9 cellular contexts compared by ENCODE assay signal in the genomic region with DNA sequence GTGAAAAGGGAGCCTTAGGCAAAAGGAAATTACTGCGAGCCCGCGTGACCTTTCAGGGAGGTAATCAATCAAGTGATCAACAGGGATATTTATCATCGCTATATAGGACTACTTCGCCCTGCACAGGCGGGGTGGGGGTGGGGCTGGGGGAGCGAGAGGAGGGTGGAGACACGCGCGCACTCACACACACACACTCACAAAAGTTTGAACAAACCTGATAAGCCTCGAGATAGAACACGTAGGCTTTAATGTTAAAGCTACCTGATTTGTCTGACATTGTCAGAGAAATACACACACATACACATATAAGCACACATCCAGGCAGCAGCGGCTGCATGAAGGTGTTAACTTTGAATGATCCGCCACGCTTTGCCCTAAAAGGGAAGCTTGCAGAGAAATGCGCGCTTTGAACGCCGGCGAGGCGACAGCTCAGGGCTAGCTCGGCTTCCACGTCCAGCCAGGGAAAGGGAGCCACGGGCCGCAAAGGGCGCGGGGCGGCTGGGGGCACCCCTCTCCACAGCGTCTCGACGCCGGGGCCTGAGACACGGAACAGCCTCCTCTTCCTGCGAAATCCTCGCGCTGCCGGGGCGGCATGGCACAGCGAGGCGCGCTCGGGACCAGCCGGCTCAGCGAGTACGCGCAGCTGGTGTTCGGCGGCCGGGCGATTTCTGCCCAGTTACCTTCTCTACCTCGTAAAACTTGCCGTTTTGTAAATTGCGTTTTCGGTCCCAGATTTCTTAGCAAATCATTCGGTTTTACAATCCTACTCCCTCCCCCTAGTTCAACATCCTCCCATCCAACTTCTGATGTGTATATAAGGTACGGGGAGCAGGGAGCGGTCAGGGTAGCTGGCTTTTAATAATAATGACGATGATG. TPM values are rescaled to one million over a fixed set of nuclear protein-coding genes. Genes with fewer than 3 reads are reported as not detected.
DNase-seq lines count a peak whose midpoint lies in the region; ATAC-seq and TF ChIP-seq lines count a peak whose summit lies in the region.
"Had no signal": no experiment of that assay in that cellular context is flagged by ENCODE, and none has a peak within 500 bp of the region (broad histone marks: within the 10 kb centered on the region; RNA-seq: fewer than 3 reads in every experiment).

No MANE protein-coding gene starts in this region.

- peak overlapping the region; percentile 62 for H3K4me3 Mint-ChIP-seq in T-helper 2 cell treated with Interferon-gamma antibody and Interleukin-4, amounts not matched to agents 5 μg/mL and 100 μg/mL, for 36 hours

- H3K9me3 ChIP-seq in osteoblast (ENCODE audit: low read depth, low read length) = no peaks in the 10 kb centered on the region
- H3K9me3 ChIP-seq: SJSA1 had no signal

- peaks cover 91% of the 10 kb centered on the region for H3K27me3 Mint-ChIP-seq in T-helper 2 cell treated with Interferon-gamma antibody and Interleukin-4, amounts not matched to agents 5 μg/mL and 100 μg/mL, for 36 hours (ENCODE audit: low read depth)

- ATAC-seq in HG02885 (IDR thresholded peaks at IDR 0.05; ENCODE audit: poor library complexity, unreplicated experiment) (peak; percentile 29), HG02642 (IDR thresholded peaks at IDR 0.05; ENCODE audit: poor library complexity, unreplicated experiment) (no peak)

- peak overlapping the region; percentile 84 for H3K4me2 ChIP-seq in osteoblast (ENCODE audit: insufficient read depth, low read length)

- H3K27ac ChIP-seq in osteoblast (ENCODE audit: low read depth, low read length) = no peak overlapping the region
- H3K27ac ChIP-seq: SJSA1 had no signal

- peak; percentile 79 for DNase-seq in DMS53 (lab: John Stamatoyannopoulos, UW)
- DNase-seq in T-helper 2 cell treated with Interferon-gamma antibody and Interleukin-4, amounts not matched to agents 5 μg/mL and 100 μg/mL, for 36 hours (ENCODE audit: low spot score) = peak; percentile 14
- DNase-seq in fibroblast of pulmonary artery (ENCODE audit: low read depth) = peak; percentile 45
- peak; percentile 75 for DNase-seq in osteoblast (ENCODE audit: insufficient read length, low spot score, missing footprints)
- DNase-seq in SIG-M5 (lab: John Stamatoyannopoulos, UW) = no peak
- DNase-seq in NCI-H2029 (lab: John Stamatoyannopoulos, UW) = no peak

- H3K27ac Mint-ChIP-seq in T-helper 2 cell treated with Interferon-gamma antibody and Interleukin-4, amounts not matched to agents 5 μg/mL and 100 μg/mL, for 36 hours = no peak overlapping the region

- H4K20me1 ChIP-seq in osteoblast (ENCODE audit: insufficient read depth, low read length) = no peaks in the 10 kb centered on the region

- TF ChIP-seq CTCF in fibroblast of pulmonary artery (IDR thresholded peaks at IDR 0.05; ENCODE audit: low read length, missing control alignments) (no peak), osteoblast (IDR thresholded peaks at IDR 0.05; ENCODE audit: extremely low read depth, low read depth, low read length) (no peak)

- H3K4me3 ChIP-seq in fibroblast of pulmonary artery (replicated peaks; ENCODE audit: low read depth, low read length) (peak overlapping the region; percentile 57), osteoblast (ENCODE audit: insufficient read depth, low read length) (peak overlapping the region; percentile 69)
- H3K4me3 ChIP-seq: SJSA1 had no signal

- H3K27me3 ChIP-seq in osteoblast (ENCODE audit: insufficient read depth, low read length) = peaks cover 81% of the 10 kb centered on the region

- H3K4me1 ChIP-seq in osteoblast (ENCODE audit: insufficient read depth, low read length) = peaks cover 8% of the 10 kb centered on the region

- H3K79me2 ChIP-seq in osteoblast (ENCODE audit: insufficient read depth, low read length) = no peaks in the 10 kb centered on the region

- H3K36me3 ChIP-seq in osteoblast (ENCODE audit: insufficient read depth, low read length) = no peaks in the 10 kb centered on the region
- H3K36me3 ChIP-seq: SJSA1 had no signal

- H3K36me3 Mint-ChIP-seq in T-helper 2 cell treated with Interferon-gamma antibody and Interleukin-4, amounts not matched to agents 5 μg/mL and 100 μg/mL, for 36 hours (ENCODE audit: low read depth) = no peaks in the 10 kb centered on the region

- H3K9me3 Mint-ChIP-seq in T-helper 2 cell treated with Interferon-gamma antibody and Interleukin-4, amounts not matched to agents 5 μg/mL and 100 μg/mL, for 36 hours = no peaks in the 10 kb centered on the region

- peaks cover 21% of the 10 kb centered on the region for H3K4me1 Mint-ChIP-seq in T-helper 2 cell treated with Interferon-gamma antibody and Interleukin-4, amounts not matched to agents 5 μg/mL and 100 μg/mL, for 36 hours (ENCODE audit: low read depth)

- H2AFZ ChIP-seq in osteoblast (ENCODE audit: low read length) = peak overlapping the region; percentile 78

RNA-seq across cellular contexts. Expression of a gene that starts 4.8 kb away (rescaled TPM):
- 2.2 and 5.6 TPM in 2 replicates for total RNA-seq in osteoblast

Comparison
In these comparisons a context has a peak if more than half of its experiments do, and no peak if none do; other contexts are left out.
1. DNase-seq: peak in DMS53 (single experiment), T-helper 2 cell treated with Interferon-gamma antibody and Interleukin-4, amounts not matched to agents 5 μg/mL and 100 μg/mL, for 36 hours (single experiment), fibroblast of pulmonary artery (single experiment) and osteoblast (single experiment); none in SIG-M5 (single experiment) and NCI-H2029 (single experiment).